Comparison of ENCODE assay signal across 8 cellular contexts in the genomic region with DNA sequence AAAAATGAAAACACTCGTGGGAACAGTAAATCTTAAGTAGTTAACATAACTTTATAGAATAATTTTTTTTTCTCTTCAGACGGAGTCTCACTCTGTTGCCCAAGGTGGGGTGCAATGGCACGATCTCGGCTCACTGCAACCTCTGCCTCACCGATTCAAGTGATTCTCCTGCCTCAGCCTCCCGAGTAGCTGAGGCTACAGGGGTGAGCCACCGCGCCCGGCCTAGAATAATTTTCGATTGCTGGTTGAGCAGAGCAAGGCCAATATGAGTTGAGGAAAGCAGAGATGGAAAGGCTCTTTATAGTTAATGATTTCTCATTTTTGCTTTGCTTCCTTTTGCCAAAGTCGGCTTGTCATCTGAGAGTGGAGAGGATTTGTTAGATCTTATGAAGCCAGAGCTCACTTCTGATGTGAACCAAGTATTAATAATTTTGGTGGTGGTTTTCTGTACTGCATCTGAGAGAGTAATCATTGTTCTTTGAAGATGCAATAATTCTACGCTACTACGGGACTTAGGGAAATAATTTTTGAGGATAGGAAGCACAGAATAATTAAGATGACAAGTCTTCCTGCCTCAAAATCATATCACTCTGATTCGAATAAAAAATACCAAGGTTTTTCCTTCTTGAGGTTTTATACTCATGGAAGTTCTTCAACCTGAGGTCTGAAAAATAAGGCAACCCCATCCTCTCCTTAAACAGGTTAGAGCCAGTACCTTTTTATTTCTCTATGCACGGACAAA. TPM values are rescaled to one million over a fixed set of nuclear protein-coding genes. Genes with fewer than 3 reads are reported as not detected.
DNase-seq lines count a peak whose midpoint lies in the region; ATAC-seq and TF ChIP-seq lines count a peak whose summit lies in the region.

No MANE protein-coding gene starts in this region.

- H3K27me3 ChIP-seq in AG04450 (ENCODE audit: control insufficient read depth, insufficient read depth, low read length) (no peaks in the 10 kb centered on the region), mucosa of rectum (ENCODE audit: control insufficient read depth in 2 of 2, insufficient read depth in 2 of 2, low read length in 2 of 2) (no peaks in the 10 kb centered on the region)

- peaks cover 12% of the 10 kb centered on the region for H3K27me3 Mint-ChIP-seq in HFFc6 (ENCODE audit: insufficient read depth)
- H3K27me3 Mint-ChIP-seq in brain: peaks cover 13% of the 10 kb centered on the region

- no peaks in the 10 kb centered on the region for H3K36me3 ChIP-seq in mucosa of rectum (ENCODE audit: control insufficient read depth in 2 of 2, insufficient read depth in 2 of 2, low read length in 2 of 2)

- peak; percentile 29 for TF ChIP-seq CTCF in AG04450 (IDR thresholded peaks at IDR 0.05; ENCODE audit: low read depth, low read length)
- TF ChIP-seq CTCF in HFFc6 (IDR thresholded peaks at IDR 0.05): peak; percentile 61
- TF ChIP-seq CTCF in brain (conservative IDR thresholded peaks at IDR 0.05): peak in 1 of 2 experiments; percentile 32

- H3K9me3 Mint-ChIP-seq in HFFc6 (no peaks in the 10 kb centered on the region), brain (peaks cover 0 to 7% (median 0%) of the 10 kb centered on the region in 5 experiments)

- H3K27ac ChIP-seq in AG04450 (ENCODE audit: low read depth, low read length) (no peak overlapping the region), mucosa of rectum (ENCODE audit: low read depth in 2 of 2, low read length in 2 of 2) (peak overlapping the region in 1 of 2 donors; percentile 93)

- H3K4me3 ChIP-seq in AG04450 (ENCODE audit: low read depth, low read length) (peak overlapping the region; percentile 87), mucosa of rectum (ENCODE audit: low read length in 2 of 2) (peak overlapping the region; percentile 76 to 96)

- ATAC-seq in left colon: no peak

- H3K4me1 Mint-ChIP-seq in HFFc6 (ENCODE audit: low read depth) (peaks cover 39% of the 10 kb centered on the region), brain (peaks cover 42% of the 10 kb centered on the region)

- H3K4me3 Mint-ChIP-seq in HFFc6 (peak overlapping the region; percentile 97), brain (peak overlapping the region; percentile 95 to 100 (median 96))

- H3K9ac ChIP-seq in mucosa of rectum (ENCODE audit: low read depth in 1 of 2, low read length in 2 of 2): peak overlapping the region in 1 of 2 donors; percentile 76

- no peak for DNase-seq in AG04450 (ENCODE audit: low read depth, low spot score)
- DNase-seq in HFFc6: no peak
- no peak for DNase-seq in NCI-H1417 treated with DMSO at 0.1 percent for 48 hours (lab: John Stamatoyannopoulos, UW)
- no peak for DNase-seq in NCI-H226
- no peak for DNase-seq in left colon
- no peak for DNase-seq in stimulated activated CD4-positive, alpha-beta T cell treated with anti-CD3 and anti-CD28 coated beads, Interleukin-12 subunit alpha, Interleukin-12 subunit beta, amount 100 ng/mL, for 4 hours

- H3K36me3 Mint-ChIP-seq in HFFc6 (ENCODE audit: low read depth) (peaks cover 12% of the 10 kb centered on the region; the same call in 1 of the 2 replicates), brain (peaks cover 12% of the 10 kb centered on the region)

- intact Hi-C loops in left colon (cut with DNase I, micrococcal nuclease): no loop called here

- POLR2A ChIA-PET in AG04450 (lab: Yijun Ruan, JAX): interaction anchor here (0.6 to 4.7 kb wide), 4 partner anchors 21 to 250 kb away, joined by 3 to 18 read pairs (median 8); partner anchors contain the start of genes CTDSPL2 and EIF3J

- H3K27ac Mint-ChIP-seq in HFFc6: peak overlapping the region; percentile 99
- peak overlapping the region; percentile 98 to 100 (median 99) for H3K27ac Mint-ChIP-seq in brain

- CTCF ChIA-PET in AG04450 (lab: Charles Lee): interaction anchor here (0.6 to 4.3 kb wide), 5 partner anchors 12 to 383 kb away, joined by 3 to 22 read pairs (median 4); no protein-coding TSS in a partner anchor

- peaks cover 9 to 21% of the 10 kb centered on the region in 2 donors for H3K4me1 ChIP-seq in mucosa of rectum (ENCODE audit: control insufficient read depth in 2 of 2, insufficient read depth in 2 of 2, low read length in 2 of 2)

- H3K9me3 ChIP-seq in AG04450 (ENCODE audit: control insufficient read depth, insufficient read depth, low read length): no peaks in the 10 kb centered on the region; the same call in 1 of the 2 replicates
- no peaks in the 10 kb centered on the region for H3K9me3 ChIP-seq in mucosa of rectum (ENCODE audit: control insufficient read depth in 2 of 2, low read length in 2 of 2)

RNA-seq across cellular contexts. Expression of gene GOLM2, which starts 1.5 kb away (rescaled TPM):
- polyA plus RNA-seq in AG04450 (2011; rRNA removed) (54.5 and 68.8 TPM in 2 replicates), brain (ENCODE audit: insufficient read depth, low read depth, low replicate concordance) (25.4 TPM)
- polyA minus RNA-seq in AG04450 (2011; rRNA and poly(A)+ RNA removed): 30.1 and 43.4 TPM in 2 replicates
- 100 to 1,000 TPM in 1 of 6 experiments, 10 to 100 TPM in 5; 78.7 to 110 (median 94.3) TPM for total RNA-seq in HFFc6 (2021; fragmentation: NEBNext Ultra II Directional; extraction: Animal tissue kit (Norgen Biotek cat#: 25700))
- 100 to 1,000 TPM in 1 of 2 donors, 10 to 100 TPM in 1; 93.0 to 114 TPM for total RNA-seq in left colon
